1 cellular context compared by ENCODE assay signal in the genomic region with DNA sequence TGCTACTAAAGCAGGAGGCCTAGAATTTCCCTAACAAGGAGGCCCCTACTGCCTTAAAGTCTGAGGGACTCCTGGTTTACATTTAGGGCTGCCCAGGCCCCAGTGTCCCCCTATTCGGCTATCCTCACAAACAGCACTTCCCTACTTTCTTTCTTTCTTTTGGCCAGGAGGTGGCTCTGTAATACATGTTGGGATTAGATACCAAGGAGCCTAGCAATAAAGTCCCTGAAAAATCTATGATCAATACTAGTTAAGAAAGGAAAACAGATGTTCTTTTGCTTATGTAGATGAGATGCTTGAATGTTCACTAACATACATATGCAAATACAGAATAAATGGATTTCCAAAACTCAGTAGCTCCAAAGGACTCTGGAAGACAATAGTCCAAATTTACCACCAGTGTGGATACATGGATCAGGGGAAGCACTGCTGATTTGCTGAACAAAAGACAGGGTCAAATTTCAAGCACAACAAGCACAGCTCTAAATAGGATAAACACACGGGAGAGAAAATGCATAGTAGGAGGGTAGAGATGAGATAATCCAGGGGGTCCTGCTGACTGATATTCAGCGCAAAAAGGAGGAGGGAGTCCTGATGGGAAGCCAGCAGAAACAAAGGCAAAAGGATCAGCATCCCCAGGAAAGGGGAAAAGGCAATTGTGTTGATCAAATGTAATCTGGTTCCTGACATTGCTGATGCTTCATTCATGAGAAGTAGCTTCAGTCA.
TF ChIP-seq lines count a peak whose summit lies in the region.

No MANE protein-coding gene starts in this region.

TF ChIP-seq in WTC11, 78 proteins besides CTCF, POLR2A, EP300 and RAD21 (continued from another document):
- no peak for TF ChIP-seq ZNF263 (CRISPR knock-in tag; IDR thresholded peaks at IDR 0.05; ENCODE audit: low read depth)
- TF ChIP-seq, protein P1, sequence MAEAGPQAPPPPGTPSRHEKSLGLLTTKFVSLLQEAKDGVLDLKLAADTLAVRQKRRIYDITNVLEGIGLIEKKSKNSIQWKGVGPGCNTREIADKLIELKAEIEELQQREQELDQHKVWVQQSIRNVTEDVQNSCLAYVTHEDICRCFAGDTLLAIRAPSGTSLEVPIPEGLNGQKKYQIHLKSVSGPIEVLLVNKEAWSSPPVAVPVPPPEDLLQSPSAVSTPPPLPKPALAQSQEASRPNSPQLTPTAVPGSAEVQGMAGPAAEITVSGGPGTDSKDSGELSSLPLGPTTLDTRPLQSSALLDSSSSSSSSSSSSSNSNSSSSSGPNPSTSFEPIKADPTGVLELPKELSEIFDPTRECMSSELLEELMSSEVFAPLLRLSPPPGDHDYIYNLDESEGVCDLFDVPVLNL (CRISPR knock-in tag; IDR thresholded peaks at IDR 0.05; ENCODE audit: borderline replicate concordance, low read depth) = no peak
- TF ChIP-seq OVOL2 (CRISPR knock-in tag; IDR thresholded peaks at IDR 0.05; ENCODE audit: borderline replicate concordance) = no peak
- TF ChIP-seq, protein P2, sequence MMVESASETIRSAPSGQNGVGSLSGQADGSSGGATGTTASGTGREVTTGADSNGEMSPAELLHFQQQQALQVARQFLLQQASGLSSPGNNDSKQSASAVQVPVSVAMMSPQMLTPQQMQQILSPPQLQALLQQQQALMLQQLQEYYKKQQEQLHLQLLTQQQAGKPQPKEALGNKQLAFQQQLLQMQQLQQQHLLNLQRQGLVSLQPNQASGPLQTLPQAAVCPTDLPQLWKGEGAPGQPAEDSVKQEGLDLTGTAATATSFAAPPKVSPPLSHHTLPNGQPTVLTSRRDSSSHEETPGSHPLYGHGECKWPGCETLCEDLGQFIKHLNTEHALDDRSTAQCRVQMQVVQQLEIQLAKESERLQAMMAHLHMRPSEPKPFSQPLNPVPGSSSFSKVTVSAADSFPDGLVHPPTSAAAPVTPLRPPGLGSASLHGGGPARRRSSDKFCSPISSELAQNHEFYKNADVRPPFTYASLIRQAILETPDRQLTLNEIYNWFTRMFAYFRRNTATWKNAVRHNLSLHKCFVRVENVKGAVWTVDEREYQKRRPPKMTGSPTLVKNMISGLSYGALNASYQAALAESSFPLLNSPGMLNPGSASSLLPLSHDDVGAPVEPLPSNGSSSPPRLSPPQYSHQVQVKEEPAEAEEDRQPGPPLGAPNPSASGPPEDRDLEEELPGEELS (CRISPR knock-in tag; IDR thresholded peaks at IDR 0.05) = peak; percentile 94; the same call in 1 of the 2 replicates
- no peak for TF ChIP-seq SOX15 (CRISPR knock-in tag; IDR thresholded peaks at IDR 0.05)
- TF ChIP-seq GABPB1 (CRISPR knock-in tag; IDR thresholded peaks at IDR 0.05) = no peak
